Comparison of ENCODE assay signal across 15 cellular contexts in the genomic region with DNA sequence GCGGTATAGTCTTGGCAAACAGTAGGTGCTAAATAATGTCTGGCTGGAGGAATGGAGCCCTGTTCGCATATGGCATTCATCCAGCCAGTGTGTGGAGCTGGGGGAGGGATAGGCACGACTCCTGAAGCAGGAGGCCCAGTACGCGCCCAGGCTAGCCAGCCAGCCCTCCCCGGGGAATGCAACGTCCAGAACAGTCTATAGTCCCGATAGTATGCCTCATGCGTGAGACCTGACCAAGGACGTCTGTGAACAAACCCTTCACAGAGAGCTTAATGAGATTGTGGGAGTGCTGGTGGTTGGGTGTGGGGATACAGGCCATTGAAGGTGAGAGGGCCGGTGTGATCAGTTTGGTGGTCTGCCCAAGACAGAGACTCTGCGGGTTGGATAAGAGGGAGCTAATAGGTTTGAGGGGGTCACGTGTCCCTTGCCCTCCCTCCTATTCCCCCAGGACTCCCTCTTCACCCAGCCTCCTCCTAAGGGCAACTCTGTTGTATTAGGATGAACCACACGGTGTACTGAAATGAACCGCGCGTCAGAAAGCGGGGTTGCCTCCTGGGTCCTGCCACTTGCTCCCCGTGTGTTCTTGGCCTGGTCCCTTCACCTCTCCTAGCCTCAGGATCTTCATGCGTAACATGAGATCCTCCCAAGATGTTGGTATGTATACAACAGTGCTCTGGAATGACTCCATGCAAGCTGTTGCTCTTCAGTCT. TPM values are rescaled to one million over a fixed set of nuclear protein-coding genes. Genes with fewer than 3 reads are reported as not detected.
DNase-seq lines count a peak whose midpoint lies in the region; ATAC-seq and TF ChIP-seq lines count a peak whose summit lies in the region.
"Had no signal": no experiment of that assay in that cellular context is flagged by ENCODE, and none has a peak within 500 bp of the region (broad histone marks: within the 10 kb centered on the region; RNA-seq: fewer than 3 reads in every experiment).

No MANE protein-coding gene starts in this region.

- CTCF ChIA-PET in CD4-positive, alpha-beta memory T cell (lab: Charles Lee; ENCODE audit: partially characterized antibody), result interaction anchor here (0.7 to 1.3 kb wide), 4 partner anchors 9 to 684 kb away, joined by 3 to 5 read pairs (median 4); no protein-coding TSS in a partner anchor

- no peak overlapping the region for H3K27ac Mint-ChIP-seq in CD4-positive, alpha-beta memory T cell
- H3K27ac Mint-ChIP-seq in neural progenitor cell, result peak overlapping the region; percentile 4
- H3K27ac Mint-ChIP-seq: activated CD4-positive, alpha-beta T cell treated with anti-CD3 and anti-CD28 coated beads for 36 hours; activated T-helper 2 cell treated with anti-CD3 and anti-CD28 coated beads, Interferon-gamma antibody, Interleukin-2, Interleukin-4, amounts not matched to agents 10 μg/mL and 5 μg/mL and 100 μg/mL, durations not matched to agents 14 hours and 24 hours and 36 hours; effector memory CD8-positive, alpha-beta T cell; stimulated activated effector memory CD8-positive, alpha-beta T cell treated with anti-CD3 and anti-CD28 coated beads, Interleukin-12 subunit alpha, Interleukin-12 subunit beta, amount 100 ng/mL, for 72 hours had no signal

- H3K9ac ChIP-seq in neural progenitor cell (no peak overlapping the region), Karpas-422 (ENCODE audit: low read length) (no peak overlapping the region)

- peaks cover 0 to 1% (median 0%) of the 10 kb centered on the region in 8 donors for H3K9me3 Mint-ChIP-seq in CD4-positive, alpha-beta memory T cell
- no peaks in the 10 kb centered on the region for H3K9me3 Mint-ChIP-seq in neural progenitor cell
- H3K9me3 Mint-ChIP-seq: activated T-helper 2 cell treated with anti-CD3 and anti-CD28 coated beads, Interferon-gamma antibody, Interleukin-2, Interleukin-4, amounts not matched to agents 10 μg/mL and 5 μg/mL and 100 μg/mL, durations not matched to agents 14 hours and 24 hours and 36 hours; effector memory CD8-positive, alpha-beta T cell; stimulated activated effector memory CD8-positive, alpha-beta T cell treated with anti-CD3 and anti-CD28 coated beads, Interleukin-12 subunit alpha, Interleukin-12 subunit beta, amount 100 ng/mL, for 72 hours had no signal

- H3K4me1 Mint-ChIP-seq in CD4-positive, alpha-beta memory T cell, result peaks cover 0 to 12% (median 2%) of the 10 kb centered on the region in 4 donors
- H3K4me1 Mint-ChIP-seq in neural progenitor cell, result peaks cover 4% of the 10 kb centered on the region

- DNase-seq in CD4-positive, alpha-beta memory T cell, result no peak
- DNase-seq in coronary artery (ENCODE audit: low spot score), result peak; percentile 64
- no peak for DNase-seq in neural progenitor cell (ENCODE audit: low spot score)
- DNase-seq in ureter (ENCODE audit: low spot score), result no peak
- no peak for DNase-seq in testis
- no peak for DNase-seq in Karpas-422

- intact Hi-C loops in CD4-positive, alpha-beta memory T cell (cut with micrococcal nuclease), result no loop called here
- intact Hi-C loops in testis (cut with DNase I; ENCODE audit: low total_unique reads), result loop anchor here (5.0 to 10.0 kb wide), 4 partner anchors 174 to 594 kb away; partner anchors contain the start of gene TECTA

- no peaks in the 10 kb centered on the region for H3K4me1 ChIP-seq in CD4-positive, alpha-beta memory T cell (ENCODE audit: insufficient read depth, low read length)
- H3K4me1 ChIP-seq in neural progenitor cell (no peaks in the 10 kb centered on the region), testis (no peaks in the 10 kb centered on the region), Karpas-422 (ENCODE audit: low read length) (no peaks in the 10 kb centered on the region)
- H3K4me1 ChIP-seq: BLaER1 treated with 17β-estradiol and CSF1 and Interleukin-3, amounts not matched to agents 10 nM and 100 nM had no signal

- peaks cover 7% of the 10 kb centered on the region for H3K27me3 ChIP-seq in CD4-positive, alpha-beta memory T cell (ENCODE audit: insufficient read depth, low read length)
- H3K27me3 ChIP-seq in neural progenitor cell (peaks cover 40% of the 10 kb centered on the region), testis (no peaks in the 10 kb centered on the region), Karpas-422 (ENCODE audit: low read length) (no peaks in the 10 kb centered on the region)

- POLR2A ChIA-PET in CD4-positive, alpha-beta memory T cell (lab: Charles Lee; ENCODE audit: partially characterized antibody), result no interaction called here

- ATAC-seq in HG03354 (IDR thresholded peaks at IDR 0.05; ENCODE audit: poor library complexity, severe bottlenecking, unreplicated experiment) (peak; percentile 7), HG03108 (IDR thresholded peaks at IDR 0.05; ENCODE audit: unreplicated experiment) (no peak)

- TF ChIP-seq POLR2A in testis (IDR thresholded peaks at IDR 0.05), result no peak

- peaks cover 63 to 66% of the 10 kb centered on the region in 2 donors for H3K27me3 Mint-ChIP-seq in CD4-positive, alpha-beta memory T cell
- peaks cover 21% of the 10 kb centered on the region for H3K27me3 Mint-ChIP-seq in neural progenitor cell (ENCODE audit: insufficient read depth, low read depth)

- no peaks in the 10 kb centered on the region for H3K9me2 ChIP-seq in Karpas-422 (replicated peaks; ENCODE audit: insufficient read depth, low read length)

- no peak overlapping the region for H3K4me3 ChIP-seq in CD4-positive, alpha-beta memory T cell (ENCODE audit: low read length in 2 of 2)
- peak overlapping the region; percentile 79 for H3K4me3 ChIP-seq in coronary artery
- H3K4me3 ChIP-seq in neural progenitor cell, result peak overlapping the region; percentile 47
- H3K4me3 ChIP-seq in testis, result peak overlapping the region in 1 of 2 donors; percentile 38
- H3K4me3 ChIP-seq in Karpas-422 (ENCODE audit: low read length), result no peak overlapping the region

- H3K79me2 ChIP-seq in neural progenitor cell (ENCODE audit: low read depth), result no peaks in the 10 kb centered on the region
- no peaks in the 10 kb centered on the region for H3K79me2 ChIP-seq in Karpas-422 (ENCODE audit: low read length)

- no peaks in the 10 kb centered on the region for H3K36me3 Mint-ChIP-seq in CD4-positive, alpha-beta memory T cell
- H3K36me3 Mint-ChIP-seq in neural progenitor cell, result no peaks in the 10 kb centered on the region
- H3K36me3 Mint-ChIP-seq: stimulated activated effector memory CD8-positive, alpha-beta T cell treated with anti-CD3 and anti-CD28 coated beads, Interleukin-12 subunit alpha, Interleukin-12 subunit beta, amount 100 ng/mL, for 72 hours had no signal

- H3F3A ChIP-seq in neural progenitor cell (ENCODE audit: low read depth), result no peaks in the 10 kb centered on the region

- no peaks in the 10 kb centered on the region for H3K9me3 ChIP-seq in CD4-positive, alpha-beta memory T cell (ENCODE audit: control insufficient read depth in 1 of 2, low read length in 2 of 2)
- H3K9me3 ChIP-seq in neural progenitor cell (ENCODE audit: low read depth) (no peaks in the 10 kb centered on the region), testis (no peaks in the 10 kb centered on the region), Karpas-422 (ENCODE audit: low read length) (no peaks in the 10 kb centered on the region)
- H3K9me3 ChIP-seq: BLaER1 treated with 17β-estradiol and CSF1 and Interleukin-3, amounts not matched to agents 10 nM and 100 nM had no signal

- H4K20me1 ChIP-seq in neural progenitor cell (ENCODE audit: low read depth), result no peaks in the 10 kb centered on the region
- no peaks in the 10 kb centered on the region for H4K20me1 ChIP-seq in Karpas-422 (ENCODE audit: insufficient read depth, low read depth, low read length)

- H3K27ac ChIP-seq in CD4-positive, alpha-beta memory T cell (ENCODE audit: low read depth, low read length), result no peak overlapping the region
- H3K27ac ChIP-seq in coronary artery (no peak overlapping the region), neural progenitor cell (no peak overlapping the region), testis (no peak overlapping the region), Karpas-422 (ENCODE audit: low read length) (no peak overlapping the region)
- H3K27ac ChIP-seq: BLaER1 treated with 17β-estradiol and CSF1 and Interleukin-3, amounts not matched to agents 10 nM and 100 nM; brain microvascular endothelial cell had no signal

- TF ChIP-seq CTCF in coronary artery (IDR thresholded peaks at IDR 0.05) (no peak), neural progenitor cell (IDR thresholded peaks at IDR 0.05) (no peak), testis (IDR thresholded peaks at IDR 0.05) (no peak)

- H3K4me2 ChIP-seq in neural progenitor cell (no peak overlapping the region), Karpas-422 (ENCODE audit: low read depth, low read length, poor library complexity, severe bottlenecking) (no peak overlapping the region)

- no peaks in the 10 kb centered on the region for H3K36me3 ChIP-seq in CD4-positive, alpha-beta memory T cell (ENCODE audit: insufficient read depth, low read length)
- H3K36me3 ChIP-seq in neural progenitor cell (no peaks in the 10 kb centered on the region), testis (ENCODE audit: low read depth, missing control alignments) (no peaks in the 10 kb centered on the region), Karpas-422 (ENCODE audit: insufficient read depth, low read length) (no peaks in the 10 kb centered on the region)
- H3K36me3 ChIP-seq: BLaER1 treated with 17β-estradiol and CSF1 and Interleukin-3, amounts not matched to agents 10 nM and 100 nM; brain microvascular endothelial cell had no signal

- WGBS in testis, 2 donors, result 44 to 51% methylated on average over 19 to 20 of the region's 20 CpGs

- H3K4me3 Mint-ChIP-seq in CD4-positive, alpha-beta memory T cell, result peak overlapping the region in 5 of 8 donors; percentile 4 to 68 (median 59)
- peak overlapping the region; percentile 81 for H3K4me3 Mint-ChIP-seq in neural progenitor cell
- H3K4me3 Mint-ChIP-seq: activated CD4-positive, alpha-beta T cell treated with anti-CD3 and anti-CD28 coated beads for 36 hours; stimulated activated effector memory CD8-positive, alpha-beta T cell treated with anti-CD3 and anti-CD28 coated beads, Interleukin-12 subunit alpha, Interleukin-12 subunit beta, amount 100 ng/mL, for 72 hours had no signal

- H2AFZ ChIP-seq in neural progenitor cell (replicated peaks), result no peak overlapping the region
- no peak overlapping the region for H2AFZ ChIP-seq in Karpas-422 (ENCODE audit: low read length)

RNA-seq across cellular contexts. Expression of gene GRIK4, which starts 1.0 kb away (rescaled TPM):
- total RNA-seq in CD4-positive, alpha-beta memory T cell, result not detected
- polyA plus RNA-seq in CD4-positive, alpha-beta memory T cell, result under 1 TPM in 1 of 2 donors, not detected in 1; 0.06 TPM
- 0.36 and 0.68 TPM in 2 replicates for total RNA-seq in neural progenitor cell (ENCODE audit: low replicate concordance)
- total RNA-seq in ureter, result 0.21 TPM
- 1 to 10 TPM; 2.6 TPM for total RNA-seq in testis
- polyA plus RNA-seq in testis (ENCODE audit: insufficient read depth, low read depth, low replicate concordance), result 3.0 TPM
- not detected in 2 replicates for total RNA-seq in Karpas-422 (2014; rRNA removed; shearing (Covaris generic); ENCODE audit: low replicate concordance)
- total RNA-seq: activated CD4-positive, alpha-beta T cell treated with anti-CD3 and anti-CD28 coated beads for 36 hours; activated T-helper 2 cell treated with anti-CD3 and anti-CD28 coated beads, Interferon-gamma antibody, Interleukin-2, Interleukin-4, amounts not matched to agents 10 μg/mL and 5 μg/mL and 100 μg/mL, durations not matched to agents 14 hours and 24 hours and 36 hours; T-helper 1 cell treated with Interleukin-12 subunit alpha and Interleukin-12 subunit beta and Interleukin-4 antibody, amounts not matched to agents 30 ng/mL and 1 ng/mL, for 36 hours had no signal

Comparison
In these comparisons a context has a peak if more than half of its experiments do, and no peak if none do; other contexts are left out.
1. H3K4me3 ChIP-seq: peak in coronary artery (single experiment) and neural progenitor cell (single experiment); none in CD4-positive, alpha-beta memory T cell (0 of 2) and Karpas-422 (single experiment).